ENCODE assay signal across 23 cellular contexts in the genomic region with DNA sequence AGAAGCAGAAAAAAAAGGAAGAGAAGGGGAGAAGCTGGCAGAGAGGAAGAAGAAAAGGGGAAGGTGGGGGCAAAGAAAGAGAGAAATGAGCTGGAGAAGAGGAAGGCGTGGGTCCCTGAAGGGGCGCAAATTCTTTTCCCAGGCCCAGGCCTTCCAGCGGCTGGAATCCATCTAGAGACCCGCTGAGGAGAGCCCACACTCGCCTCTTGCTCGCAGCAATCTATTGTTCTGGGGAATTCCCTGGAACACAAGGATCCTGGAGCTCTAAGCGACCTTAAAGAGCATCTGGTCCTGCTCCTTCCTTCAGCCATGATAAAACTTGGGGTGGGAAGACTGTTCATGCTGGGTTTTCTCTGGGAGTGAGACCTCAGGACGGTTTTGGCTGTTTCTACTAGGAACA.
"Had no signal": no experiment of that assay in that cellular context is flagged by ENCODE, and none has a peak within 500 bp of the region (broad histone marks: within the 10 kb centered on the region; RNA-seq: fewer than 3 reads in every experiment).

No MANE protein-coding gene starts in this region.

- H3K9me3 Mint-ChIP-seq: activated CD4-positive, alpha-beta memory T cell treated with anti-CD3 and anti-CD28 coated beads, Interleukin-2, amount 10 ng/mL, durations not matched to agents 7 days and 5 days; activated CD4-positive, alpha-beta T cell treated with anti-CD3 and anti-CD28 coated beads, Interleukin-2, amount 10 ng/mL, durations not matched to agents 7 days and 5 days; activated naive CD4-positive, alpha-beta T cell treated with anti-CD3 and anti-CD28 coated beads, Interleukin-2, amount 50 U/mL, for 24 hours; T-helper 2 cell treated with Interferon-gamma antibody and Interleukin-4, amounts not matched to agents 5 μg/mL and 100 μg/mL, for 36 hours had no signal

- H3K27me3 ChIP-seq: body of pancreas had no signal

- H3K4me3 Mint-ChIP-seq: activated B cell treated with CpG ODN at 0.5 μM for 24 hours; activated CD4-positive, alpha-beta memory T cell treated with anti-CD3 and anti-CD28 coated beads, Interleukin-2, amount 10 ng/mL, durations not matched to agents 7 days and 5 days; activated CD4-positive, alpha-beta T cell treated with anti-CD3 and anti-CD28 coated beads, Interleukin-2, amount 10 ng/mL, durations not matched to agents 7 days and 5 days; activated naive CD4-positive, alpha-beta T cell treated with anti-CD3 and anti-CD28 coated beads, Interleukin-2, amount 50 U/mL, for 24 hours; T-helper 2 cell treated with Interferon-gamma antibody and Interleukin-4, amounts not matched to agents 5 μg/mL and 100 μg/mL, for 36 hours had no signal

- H3K4me3 ChIP-seq: body of pancreas, K562, SK-N-MC had no signal

- ATAC-seq: Panc1 had no signal

- H3K4me1 Mint-ChIP-seq: activated B cell treated with CpG ODN at 0.5 μM for 24 hours; activated CD4-positive, alpha-beta memory T cell treated with anti-CD3 and anti-CD28 coated beads, Interleukin-2, amount 10 ng/mL, durations not matched to agents 7 days and 5 days; activated CD4-positive, alpha-beta T cell treated with anti-CD3 and anti-CD28 coated beads, Interleukin-2, amount 10 ng/mL, durations not matched to agents 7 days and 5 days had no signal

- H3K27ac ChIP-seq: body of pancreas, SK-N-MC had no signal

- DNase-seq: activated B cell treated with CpG ODN at 0.5 μM for 24 hours; activated CD4-positive, alpha-beta memory T cell treated with anti-CD3 and anti-CD28 coated beads, Interleukin-2, amount 10 ng/mL, durations not matched to agents 7 days and 5 days; activated CD4-positive, alpha-beta T cell treated with anti-CD3 and anti-CD28 coated beads for 1 hour; activated CD4-positive, alpha-beta T cell treated with anti-CD3 and anti-CD28 coated beads, Interleukin-2, amount 10 ng/mL, durations not matched to agents 7 days and 5 days; activated CD8-positive, alpha-beta memory T cell treated with anti-CD3 and anti-CD28 coated beads, Interleukin-2, amount 50 U/mL, for 4 hours; activated naive CD4-positive, alpha-beta T cell; activated T-cell treated with anti-CD3 and anti-CD28 coated beads, Interleukin-2, amount 50 U/mL, for 1 hour; body of pancreas; Kasumi-1; NCI-H146; NCI-H187 treated with DMSO at 0.1 percent for 48 hours; NCI-H2081 treated with DMSO at 0.1 percent for 48 hours; NCI-H2171 treated with DMSO at 0.1 percent for 48 hours; NCI-H226; NCI-H774; NK-92 treated with Interleukin-12 subunit alpha and Interleukin-12 subunit beta, amount 100 ng/mL, for 24 hours; OCI-M1; RPMI8226 had no signal

- H3K27ac Mint-ChIP-seq: activated B cell treated with CpG ODN at 0.5 μM for 24 hours; activated CD4-positive, alpha-beta memory T cell treated with anti-CD3 and anti-CD28 coated beads, Interleukin-2, amount 10 ng/mL, durations not matched to agents 7 days and 5 days; activated CD4-positive, alpha-beta T cell treated with anti-CD3 and anti-CD28 coated beads, Interleukin-2, amount 10 ng/mL, durations not matched to agents 7 days and 5 days; activated naive CD4-positive, alpha-beta T cell treated with anti-CD3 and anti-CD28 coated beads, Interleukin-2, amount 50 U/mL, for 24 hours; T-helper 2 cell treated with Interferon-gamma antibody and Interleukin-4, amounts not matched to agents 5 μg/mL and 100 μg/mL, for 36 hours had no signal

- H3K9me3 ChIP-seq: body of pancreas had no signal
